ENCODE assay signal across 8 cellular contexts in the genomic region with DNA sequence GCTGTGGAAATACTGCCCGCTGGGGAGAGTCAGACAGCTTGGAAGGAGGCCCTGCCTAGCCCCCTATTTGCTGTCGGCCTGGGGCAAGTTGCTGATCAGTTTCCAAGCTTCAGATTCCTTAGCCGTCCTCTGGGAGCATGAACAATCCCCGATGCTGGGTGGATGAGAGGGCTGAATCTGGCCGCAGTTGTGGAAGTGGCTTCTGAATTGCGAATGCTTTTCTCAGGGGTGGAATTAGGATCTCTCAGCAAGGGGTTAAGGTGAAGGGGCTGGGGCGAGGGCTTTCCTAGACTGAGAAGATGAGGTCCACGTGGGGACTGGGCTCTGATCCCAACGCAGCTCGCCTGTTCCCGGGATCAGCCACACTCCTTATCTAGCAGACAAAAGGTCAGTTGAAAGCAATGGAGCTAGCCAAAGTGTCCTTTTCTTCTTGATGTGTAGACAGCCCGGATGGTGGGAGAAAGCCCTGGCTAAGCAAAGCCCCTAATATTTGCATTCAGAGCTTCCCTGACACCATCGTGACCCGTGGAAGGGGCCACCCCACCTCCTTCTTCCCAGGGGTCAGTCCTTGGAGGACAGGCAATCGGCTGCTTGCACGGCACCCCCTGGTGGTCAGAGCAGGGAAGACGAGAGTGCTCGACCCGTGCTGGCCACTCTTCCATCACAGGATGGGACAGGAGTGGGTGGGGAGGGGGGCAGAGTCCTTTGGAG. TPM values are rescaled to one million over a fixed set of nuclear protein-coding genes. Genes with fewer than 3 reads are reported as not detected.
DNase-seq lines count a peak whose midpoint lies in the region; ATAC-seq and TF ChIP-seq lines count a peak whose summit lies in the region.

No MANE protein-coding gene starts in this region.

- DNase-seq in EH (ENCODE audit: low read depth) (peak; percentile 65), HFFc6 (peak; percentile 29), PC-9 (peak in 1 of 2 experiments; percentile 67), occipital lobe (lab: John Stamatoyannopoulos, UW) (peak; percentile 28), tibial artery (peak; percentile 79 to 91), NCI-H128 (lab: John Stamatoyannopoulos, UW; ENCODE audit: unreplicated experiment) (no peak)
- peak; percentile 12 for DNase-seq in activated effector memory CD4-positive, alpha-beta T cell treated with Interleukin-2 at 50 U/mL for 16 hours

- CTCF ChIA-PET in PC-9 (lab: Charles Lee): interaction anchor here (0.5 to 1.1 kb wide), 5 partner anchors 10 to 1155 kb away, joined by 3 to 10 read pairs (median 3); no protein-coding TSS in a partner anchor

- POLR2A ChIA-PET in PC-9 (lab: Charles Lee; ENCODE audit: unreplicated experiment): interaction anchor here (0.6 kb wide), 1 partner anchor 105 kb away, joined by 4 read pairs; no protein-coding TSS in a partner anchor

- no TSS peak for BruUV-seq in PC-9 (replicated peaks; lab: Mats Ljungman, UMichigan)

- no peaks in the 10 kb centered on the region for H3K36me3 Mint-ChIP-seq in HFFc6 (ENCODE audit: low read depth)

- peaks cover 19% of the 10 kb centered on the region for H3K4me1 Mint-ChIP-seq in HFFc6 (ENCODE audit: low read depth)

- peak overlapping the region; percentile 52; the same call in 1 of the 2 replicates for H3K4me3 Mint-ChIP-seq in HFFc6

- peak; percentile 98 for TF ChIP-seq CTCF in HFFc6 (IDR thresholded peaks at IDR 0.05)
- peak; percentile 88 for TF ChIP-seq CTCF in PC-9 (conservative IDR thresholded peaks at IDR 0.05)
- peak; percentile 89 to 94 (median 93) for TF ChIP-seq CTCF in gastroesophageal sphincter (IDR thresholded peaks at IDR 0.05)
- TF ChIP-seq CTCF in tibial artery (IDR thresholded peaks at IDR 0.05): peak; percentile 82 to 92

- no peaks in the 10 kb centered on the region for H3K79me2 ChIP-seq in PC-9 (ENCODE audit: low read depth)

- WGBS in gastroesophageal sphincter (ENCODE audit: low coverage in 1 of 2), 2 donors: 0 to 6% methylated on average over 10 of the region's 19 CpGs

- no peak for TF ChIP-seq EP300 in gastroesophageal sphincter (IDR thresholded peaks at IDR 0.05)

- no peak for TF ChIP-seq POLR2A in gastroesophageal sphincter (IDR thresholded peaks at IDR 0.05)

- H3K27ac Mint-ChIP-seq in HFFc6: peak overlapping the region; percentile 26; the same call in 1 of the 2 replicates

- H3K36me3 ChIP-seq in PC-9 (ENCODE audit: low read depth): no peaks in the 10 kb centered on the region
- H3K36me3 ChIP-seq in gastroesophageal sphincter: peaks cover 0 to 31% of the 10 kb centered on the region in 2 donors
- H3K36me3 ChIP-seq in tibial artery: peaks cover 4 to 6% (median 5%) of the 10 kb centered on the region in 3 donors

- H3K4me1 ChIP-seq in PC-9 (replicated peaks; ENCODE audit: insufficient read depth): no peaks in the 10 kb centered on the region
- H3K4me1 ChIP-seq in gastroesophageal sphincter: peaks cover 14 to 70% (median 35%) of the 10 kb centered on the region in 3 donors
- H3K4me1 ChIP-seq in tibial artery: peaks cover 0 to 65% (median 47%) of the 10 kb centered on the region in 4 donors

- no peaks in the 10 kb centered on the region for H4K20me1 ChIP-seq in PC-9 (ENCODE audit: insufficient read depth)

- H3K9me2 ChIP-seq in PC-9 (ENCODE audit: insufficient read depth): no peaks in the 10 kb centered on the region

- H3K4me3 ChIP-seq in PC-9 (no peak overlapping the region), gastroesophageal sphincter (no peak overlapping the region), tibial artery (peak overlapping the region; percentile 20 to 25)

- no peaks in the 10 kb centered on the region for H3K9me3 Mint-ChIP-seq in HFFc6

- no peak overlapping the region for H3K27ac ChIP-seq in PC-9
- H3K27ac ChIP-seq in gastroesophageal sphincter: peak overlapping the region; percentile 68 to 88 (median 86)
- peak overlapping the region; percentile 83 to 85 for H3K27ac ChIP-seq in tibial artery

- H3K9me3 ChIP-seq in PC-9 (ENCODE audit: insufficient read depth, low read depth) (no peaks in the 10 kb centered on the region), gastroesophageal sphincter (no peaks in the 10 kb centered on the region), tibial artery (no peaks in the 10 kb centered on the region)

- H3K27me3 ChIP-seq in PC-9 (ENCODE audit: insufficient read depth, low read depth): no peaks in the 10 kb centered on the region
- no peaks in the 10 kb centered on the region for H3K27me3 ChIP-seq in gastroesophageal sphincter
- no peaks in the 10 kb centered on the region for H3K27me3 ChIP-seq in tibial artery

- no peak overlapping the region for H2AFZ ChIP-seq in PC-9

- intact Hi-C loops in PC-9 (cut with micrococcal nuclease; ENCODE audit: unreplicated experiment): loop anchor here (1.0 to 2.0 kb wide), 3 partner anchors 150 to 1076 kb away; partner anchors contain the start of gene TRMO
- intact Hi-C loops in tibial artery (cut with DNase I; ENCODE audit: low total_unique reads): loop anchor here (5.0 kb wide), 1 partner anchor 136 kb away; no protein-coding TSS in a partner anchor

- no peaks in the 10 kb centered on the region for H3F3A ChIP-seq in PC-9 (ENCODE audit: insufficient read depth, low read depth)

- no peak overlapping the region; the same call in 1 of the 2 replicates for H3K4me2 ChIP-seq in PC-9

- H3K27me3 Mint-ChIP-seq in HFFc6 (ENCODE audit: insufficient read depth): peaks cover 2% of the 10 kb centered on the region

- ATAC-seq in gastroesophageal sphincter: peak; percentile 84

RNA-seq across cellular contexts. Expression of gene COL15A1, which starts 54.9 kb away (rescaled TPM):
- under 1 TPM; 0.20 to 0.50 (median 0.32) TPM for total RNA-seq in HFFc6 (2021; fragmentation: NEBNext Ultra II Directional; extraction: Animal tissue kit (Norgen Biotek cat#: 25700))
- not detected in 2 replicates for total RNA-seq in PC-9 (2021)
- 100 to 1,000 TPM in 2 of 4 donors, 10 to 100 TPM in 2; 80.5 to 256 (median 97.2) TPM for total RNA-seq in gastroesophageal sphincter
- 12.5 TPM for total RNA-seq in occipital lobe

Comparison
In these comparisons a context has a peak if more than half of its experiments do, and no peak if none do; other contexts are left out.
1. H3K4me3 ChIP-seq: peak in tibial artery (2 of 2); none in PC-9 (single experiment) and gastroesophageal sphincter (0 of 2).
2. Peak in every context shown above with its lines, with median percentiles within 50 percentile points of each other: CTCF ChIP-seq.